ENCODE assay signal across 1 cellular context in the genomic region with DNA sequence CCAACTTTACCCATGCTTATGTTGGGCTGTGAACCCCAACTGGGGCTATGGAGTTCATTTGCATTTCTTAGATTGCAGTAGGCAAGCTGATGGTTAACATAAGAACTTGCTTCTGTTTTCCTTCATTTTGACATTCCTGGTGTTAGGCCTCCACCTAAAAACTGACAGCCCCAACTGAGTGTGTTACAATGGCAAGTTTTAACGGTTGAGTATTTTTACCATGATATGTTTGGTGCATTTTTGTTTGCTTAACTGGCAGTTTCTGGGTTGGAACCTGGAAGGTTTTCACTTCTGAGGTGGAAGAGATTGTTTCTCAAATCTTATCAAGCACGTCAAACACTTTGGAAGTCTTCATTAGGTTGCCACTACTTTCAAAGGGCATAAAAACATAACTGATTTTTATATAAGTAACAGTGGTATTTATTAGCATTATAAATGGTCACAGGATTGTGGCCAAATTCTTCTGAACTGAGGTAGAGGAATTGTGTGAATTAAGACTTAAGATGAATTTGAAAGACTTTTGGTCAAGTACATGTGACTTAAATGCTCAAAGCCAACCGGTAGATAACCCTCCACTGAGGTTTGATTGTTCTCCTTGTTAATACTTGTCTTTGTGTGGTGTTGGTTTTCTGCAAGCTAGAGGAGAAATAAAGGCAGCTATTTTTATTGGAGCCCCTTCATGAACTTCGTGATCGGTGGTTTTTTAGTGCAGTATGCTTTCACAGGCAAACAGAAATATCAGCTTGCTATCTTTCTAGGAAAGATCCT.
TF ChIP-seq lines count a peak whose summit lies in the region.

No MANE protein-coding gene starts in this region.

TF ChIP-seq in A549, 52 proteins besides CTCF, POLR2A, EP300 and RAD21:
- TF ChIP-seq, protein P1, sequence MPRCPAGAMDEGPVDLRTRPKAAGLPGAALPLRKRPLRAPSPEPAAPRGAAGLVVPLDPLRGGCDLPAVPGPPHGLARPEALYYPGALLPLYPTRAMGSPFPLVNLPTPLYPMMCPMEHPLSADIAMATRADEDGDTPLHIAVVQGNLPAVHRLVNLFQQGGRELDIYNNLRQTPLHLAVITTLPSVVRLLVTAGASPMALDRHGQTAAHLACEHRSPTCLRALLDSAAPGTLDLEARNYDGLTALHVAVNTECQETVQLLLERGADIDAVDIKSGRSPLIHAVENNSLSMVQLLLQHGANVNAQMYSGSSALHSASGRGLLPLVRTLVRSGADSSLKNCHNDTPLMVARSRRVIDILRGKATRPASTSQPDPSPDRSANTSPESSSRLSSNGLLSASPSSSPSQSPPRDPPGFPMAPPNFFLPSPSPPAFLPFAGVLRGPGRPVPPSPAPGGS (IDR thresholded peaks at IDR 0.05): no peak
- TF ChIP-seq CBX8 (IDR thresholded peaks at IDR 0.05) (peak; percentile 60; the same call in 1 of the 2 replicates), CEBPB (IDR thresholded peaks at IDR 0.05) (no peak)
